Comparison of ENCODE assay signal across 8 cellular contexts in the genomic region with DNA sequence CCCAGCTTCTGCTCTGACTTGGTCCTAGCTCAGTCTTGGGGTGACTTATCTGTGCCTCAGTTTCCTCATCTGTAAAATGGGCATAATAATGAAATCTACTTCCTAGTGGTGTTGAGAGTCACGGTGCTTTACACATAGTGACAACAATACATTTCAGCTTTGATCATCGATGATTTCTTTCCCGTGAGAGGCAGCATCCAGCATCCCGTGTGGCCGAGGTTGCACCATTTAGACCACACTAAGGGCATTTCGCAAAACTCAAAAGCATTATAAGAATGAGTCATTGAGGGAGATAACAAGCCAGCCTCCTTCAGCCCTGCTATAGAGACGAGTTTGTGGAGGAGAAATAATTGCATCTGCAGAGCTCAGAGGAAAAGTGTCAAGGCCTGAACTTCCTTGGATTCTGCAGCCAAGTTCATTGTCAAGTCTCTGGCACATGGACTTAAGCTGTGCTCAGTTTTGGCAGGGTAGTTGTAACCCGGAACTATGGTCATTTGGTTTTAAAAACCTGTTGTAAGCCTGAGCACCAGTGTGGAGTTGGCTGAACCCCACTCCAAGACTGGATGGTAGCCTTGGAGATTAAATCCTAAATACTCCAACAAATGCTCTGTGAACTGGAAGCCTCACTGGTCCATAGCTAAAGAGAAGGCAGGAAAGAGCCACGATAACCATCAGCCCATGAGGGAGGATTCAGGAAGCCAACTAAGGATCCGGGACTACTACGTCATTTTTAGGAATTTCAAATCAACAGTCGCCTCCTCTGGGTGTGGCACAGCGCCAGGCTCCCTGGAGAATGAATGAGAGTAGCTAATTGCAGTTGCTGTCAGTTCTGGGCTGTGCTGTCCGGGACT.
DNase-seq lines count a peak whose midpoint lies in the region; ATAC-seq and TF ChIP-seq lines count a peak whose summit lies in the region.

No MANE protein-coding gene starts in this region.

- no peak for ATAC-seq in stimulated activated naive CD8-positive, alpha-beta T cell treated with anti-CD3 and anti-CD28 coated beads, Interleukin-15, Interleukin-2, amounts not matched to agents 100 U/mL and 50 U/mL, for 24 hours

- H3K4me1 ChIP-seq in ascending aorta (peaks cover 0 to 29% of the 10 kb centered on the region in 2 donors), suprapubic skin (peaks cover 21% of the 10 kb centered on the region)
- H3K4me1 ChIP-seq in effector memory CD4-positive, alpha-beta T cell (ENCODE audit: control insufficient read depth, insufficient read depth, low read length, poor library complexity, severe bottlenecking) = no peaks in the 10 kb centered on the region

- H3K27ac ChIP-seq in ascending aorta (peak overlapping the region; percentile 49 to 59), suprapubic skin (peak overlapping the region; percentile 75)
- no peak overlapping the region for H3K27ac ChIP-seq in effector memory CD4-positive, alpha-beta T cell (ENCODE audit: insufficient read depth, low read length, poor library complexity, severe bottlenecking)

- no peaks in the 10 kb centered on the region for H3K27me3 Mint-ChIP-seq in activated T-helper 2 cell treated with anti-CD3 and anti-CD28 coated beads, Interferon-gamma antibody, Interleukin-2, Interleukin-4, amounts not matched to agents 10 μg/mL and 5 μg/mL and 100 μg/mL, durations not matched to agents 14 hours and 24 hours and 36 hours (ENCODE audit: low read depth)

- DNase-seq in NCI-H146 (lab: John Stamatoyannopoulos, UW) = peak; percentile 15
- no peak for DNase-seq in NCI-H146 treated with DMSO at 0.1 percent for 48 hours (lab: John Stamatoyannopoulos, UW; ENCODE audit: unreplicated experiment)
- peak in 1 of 2 donors; percentile 88 for DNase-seq in ascending aorta (ENCODE audit: low spot score in 2 of 2)
- DNase-seq in hippocampal formation (lab: John Stamatoyannopoulos, UW) = peak; percentile 42 to 84
- DNase-seq in suprapubic skin (ENCODE audit: low spot score in 2 of 2) = peak; percentile 90 to 93
- DNase-seq in activated T-helper 2 cell treated with anti-CD3 and anti-CD28 coated beads, Interferon-gamma antibody, Interleukin-2, Interleukin-4, amounts not matched to agents 10 μg/mL and 5 μg/mL and 100 μg/mL, durations not matched to agents 14 hours and 24 hours and 36 hours (ENCODE audit: low spot score) = no peak
- no peak for DNase-seq in effector memory CD4-positive, alpha-beta T cell
- no peak for DNase-seq in stimulated activated naive CD8-positive, alpha-beta T cell treated with anti-CD3 and anti-CD28 coated beads, Interleukin-15, Interleukin-2, amounts not matched to agents 100 U/mL and 50 U/mL, for 24 hours

- TF ChIP-seq POLR2A in suprapubic skin (IDR thresholded peaks at IDR 0.05) = no peak

- no peaks in the 10 kb centered on the region for H3K36me3 ChIP-seq in ascending aorta
- no peaks in the 10 kb centered on the region for H3K36me3 ChIP-seq in suprapubic skin
- H3K36me3 ChIP-seq in effector memory CD4-positive, alpha-beta T cell (ENCODE audit: control insufficient read depth, insufficient read depth, low read length) = no peaks in the 10 kb centered on the region

- H3K27ac Mint-ChIP-seq in activated T-helper 2 cell treated with anti-CD3 and anti-CD28 coated beads, Interferon-gamma antibody, Interleukin-2, Interleukin-4, amounts not matched to agents 10 μg/mL and 5 μg/mL and 100 μg/mL, durations not matched to agents 14 hours and 24 hours and 36 hours = no peak overlapping the region

- TF ChIP-seq CTCF in ascending aorta (IDR thresholded peaks at IDR 0.05) (no peak), suprapubic skin (IDR thresholded peaks at IDR 0.05) (no peak)

- H3K4me3 Mint-ChIP-seq in activated T-helper 2 cell treated with anti-CD3 and anti-CD28 coated beads, Interferon-gamma antibody, Interleukin-2, Interleukin-4, amounts not matched to agents 10 μg/mL and 5 μg/mL and 100 μg/mL, durations not matched to agents 14 hours and 24 hours and 36 hours (ENCODE audit: low read depth) = no peak overlapping the region

- no peak for TF ChIP-seq EP300 in suprapubic skin (IDR thresholded peaks at IDR 0.05)

- H3K4me3 ChIP-seq in ascending aorta = no peak overlapping the region
- H3K4me3 ChIP-seq in suprapubic skin = no peak overlapping the region
- H3K4me3 ChIP-seq in effector memory CD4-positive, alpha-beta T cell (ENCODE audit: insufficient read depth, low read depth, low read length, poor library complexity, severe bottlenecking) = no peak overlapping the region

- H3K4me1 Mint-ChIP-seq in activated T-helper 2 cell treated with anti-CD3 and anti-CD28 coated beads, Interferon-gamma antibody, Interleukin-2, Interleukin-4, amounts not matched to agents 10 μg/mL and 5 μg/mL and 100 μg/mL, durations not matched to agents 14 hours and 24 hours and 36 hours (ENCODE audit: low read depth) = no peaks in the 10 kb centered on the region

- H3K27me3 ChIP-seq in ascending aorta (no peaks in the 10 kb centered on the region), suprapubic skin (no peaks in the 10 kb centered on the region)
- H3K27me3 ChIP-seq in effector memory CD4-positive, alpha-beta T cell (replicated peaks; ENCODE audit: control insufficient read depth, insufficient read depth, low read length, poor library complexity, severe bottlenecking) = no peaks in the 10 kb centered on the region

- WGBS in suprapubic skin = 35% methylated on average over 14 of the region's 14 CpGs

- no peaks in the 10 kb centered on the region for H3K9me3 ChIP-seq in ascending aorta
- H3K9me3 ChIP-seq in suprapubic skin = no peaks in the 10 kb centered on the region
- H3K9me3 ChIP-seq in effector memory CD4-positive, alpha-beta T cell (ENCODE audit: control insufficient read depth, low read length) = no peaks in the 10 kb centered on the region

- intact Hi-C loops in ascending aorta (cut with DNase I) = loop anchor here (5.0 kb wide), 2 partner anchors 46 to 109 kb away; a partner anchor contains a TSS
- intact Hi-C loops in activated T-helper 2 cell treated with anti-CD3 and anti-CD28 coated beads, Interferon-gamma antibody, Interleukin-2, Interleukin-4, amounts not matched to agents 10 μg/mL and 5 μg/mL and 100 μg/mL, durations not matched to agents 14 hours and 24 hours and 36 hours (cut with micrococcal nuclease) = no loop called here

- H3K36me3 Mint-ChIP-seq in activated T-helper 2 cell treated with anti-CD3 and anti-CD28 coated beads, Interferon-gamma antibody, Interleukin-2, Interleukin-4, amounts not matched to agents 10 μg/mL and 5 μg/mL and 100 μg/mL, durations not matched to agents 14 hours and 24 hours and 36 hours (ENCODE audit: low read depth) = no peaks in the 10 kb centered on the region

- H3K9me3 Mint-ChIP-seq in activated T-helper 2 cell treated with anti-CD3 and anti-CD28 coated beads, Interferon-gamma antibody, Interleukin-2, Interleukin-4, amounts not matched to agents 10 μg/mL and 5 μg/mL and 100 μg/mL, durations not matched to agents 14 hours and 24 hours and 36 hours = no peaks in the 10 kb centered on the region

Comparison
In these comparisons a context has a peak if more than half of its experiments do, and no peak if none do; other contexts are left out.
1. DNase-seq: peak in NCI-H146 (single experiment), hippocampal formation (2 of 2) and suprapubic skin (2 of 2); none in NCI-H146 treated with DMSO at 0.1 percent for 48 hours (single experiment), activated T-helper 2 cell treated with anti-CD3 and anti-CD28 coated beads, Interferon-gamma antibody, Interleukin-2, Interleukin-4, amounts not matched to agents 10 μg/mL and 5 μg/mL and 100 μg/mL, durations not matched to agents 14 hours and 24 hours and 36 hours (single experiment), effector memory CD4-positive, alpha-beta T cell (0 of 3) and stimulated activated naive CD8-positive, alpha-beta T cell treated with anti-CD3 and anti-CD28 coated beads, Interleukin-15, Interleukin-2, amounts not matched to agents 100 U/mL and 50 U/mL, for 24 hours (single experiment).